Comparison of ENCODE assay signal across 21 cellular contexts in the genomic region with DNA sequence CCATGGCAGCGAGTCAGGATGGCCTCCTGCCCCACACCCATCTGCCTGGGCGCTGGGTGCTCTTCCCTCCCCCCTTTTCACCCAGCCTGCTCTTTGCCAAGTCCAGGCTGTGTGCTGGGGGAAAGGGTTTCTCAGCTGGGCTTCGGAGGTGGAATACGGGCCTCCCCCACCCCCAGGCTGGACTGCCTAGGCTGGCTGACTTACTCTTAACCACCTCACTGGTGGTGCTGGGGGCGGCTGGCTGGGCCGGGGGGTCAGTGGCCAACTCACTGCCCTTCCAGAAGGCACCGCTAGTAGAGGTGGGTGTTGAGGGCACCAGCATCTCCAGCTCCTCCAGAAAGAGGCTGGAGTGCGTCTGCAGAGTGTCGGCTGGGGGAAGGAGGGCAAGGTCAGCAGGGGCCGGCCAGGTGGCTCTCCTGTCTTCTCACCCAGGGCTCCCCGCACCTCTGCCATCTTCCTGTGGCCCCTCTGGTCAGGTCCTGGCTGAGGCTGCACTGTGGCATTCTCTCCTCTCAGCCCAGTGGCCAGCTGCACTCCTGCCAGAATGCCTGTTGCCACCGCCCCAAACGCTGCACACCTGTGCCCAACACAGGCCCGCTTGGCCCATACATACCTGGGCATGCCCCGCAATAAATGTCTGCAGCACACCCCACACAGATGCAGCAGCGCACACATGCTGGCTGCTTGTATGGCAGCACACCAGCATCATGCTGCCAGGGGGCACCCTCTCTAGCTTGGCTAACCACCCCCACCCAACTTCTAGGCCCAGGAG.
"Had no signal": no experiment of that assay in that cellular context is flagged by ENCODE, and none has a peak within 500 bp of the region (broad histone marks: within the 10 kb centered on the region; RNA-seq: fewer than 3 reads in every experiment).

No MANE protein-coding gene starts in this region.

- H3K27ac Mint-ChIP-seq: activated CD4-positive, alpha-beta memory T cell treated with anti-CD3 and anti-CD28 coated beads, Interleukin-2, amount 10 ng/mL, durations not matched to agents 7 days and 5 days; activated naive CD4-positive, alpha-beta T cell treated with anti-CD3 and anti-CD28 coated beads for 36 hours; activated naive CD8-positive, alpha-beta T cell treated with anti-CD3 and anti-CD28 coated beads for 36 hours; T-cell had no signal

- H3K27ac ChIP-seq: brain microvascular endothelial cell, cardiac muscle cell, VCaP had no signal

- H3K27me3 Mint-ChIP-seq: activated CD4-positive, alpha-beta memory T cell treated with anti-CD3 and anti-CD28 coated beads, Interleukin-2, amount 10 ng/mL, durations not matched to agents 7 days and 5 days; activated naive CD8-positive, alpha-beta T cell treated with anti-CD3 and anti-CD28 coated beads for 36 hours; T-cell had no signal

- ATAC-seq: PC-3, T-cell had no signal

- H3K4me3 Mint-ChIP-seq: activated CD4-positive, alpha-beta memory T cell treated with anti-CD3 and anti-CD28 coated beads, Interleukin-2, amount 10 ng/mL, durations not matched to agents 7 days and 5 days; activated naive CD4-positive, alpha-beta T cell treated with anti-CD3 and anti-CD28 coated beads for 36 hours; activated naive CD8-positive, alpha-beta T cell treated with anti-CD3 and anti-CD28 coated beads for 36 hours; T-cell had no signal

- H3K9me3 Mint-ChIP-seq: activated CD4-positive, alpha-beta memory T cell treated with anti-CD3 and anti-CD28 coated beads, Interleukin-2, amount 10 ng/mL, durations not matched to agents 7 days and 5 days; activated naive CD4-positive, alpha-beta T cell treated with anti-CD3 and anti-CD28 coated beads for 36 hours; activated naive CD8-positive, alpha-beta T cell treated with anti-CD3 and anti-CD28 coated beads for 36 hours; T-cell had no signal

- DNase-seq: activated CD4-positive, alpha-beta memory T cell treated with anti-CD3 and anti-CD28 coated beads, Interleukin-2, amount 10 ng/mL, durations not matched to agents 7 days and 5 days; activated CD4-positive, alpha-beta T cell treated with anti-CD3 and anti-CD28 coated beads, Interleukin-2, amount 50 U/mL, for 1 hour; activated CD4-positive, CD25-positive, alpha-beta regulatory T cell; activated naive CD4-positive, alpha-beta T cell treated with anti-CD3 and anti-CD28 coated beads for 36 hours; activated naive CD8-positive, alpha-beta T cell treated with anti-CD3 and anti-CD28 coated beads for 36 hours; activated T-cell treated with anti-CD3 and anti-CD28 coated beads for 4 hours; brain microvascular endothelial cell; MM.1S; NCI-H1105; NCI-H1436; NCI-H1694 treated with DMSO at 0.1 percent for 48 hours; NCI-H2081; NCI-H446; NCI-H524; PC-3; SHP77 treated with DMSO at 0.1 percent for 48 hours; T-cell; T-helper 2 cell had no signal

- FAIRE-seq: RCC 7860 had no signal
